ENCODE assay signal across 18 cellular contexts in the genomic region with DNA sequence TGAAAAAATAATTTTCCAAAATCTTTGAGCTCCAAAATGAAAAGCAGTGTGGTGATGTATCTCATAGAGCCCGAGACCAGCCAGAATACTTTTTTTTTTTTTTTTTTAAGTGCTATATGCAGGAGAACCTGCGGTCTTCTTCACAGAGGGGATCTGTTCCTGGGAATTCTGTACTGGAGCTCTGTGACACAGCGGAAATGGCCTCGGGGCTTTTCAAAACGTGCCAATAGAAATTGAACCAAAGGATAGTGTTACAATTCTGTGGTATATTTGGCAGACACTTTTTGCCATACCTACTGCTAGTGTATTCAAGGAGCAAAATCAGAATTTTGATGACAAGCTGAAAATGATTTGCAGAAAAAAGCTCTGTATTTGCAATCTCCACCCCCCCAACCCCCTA.
"Had no signal": no experiment of that assay in that cellular context is flagged by ENCODE, and none has a peak within 500 bp of the region (broad histone marks: within the 10 kb centered on the region; RNA-seq: fewer than 3 reads in every experiment).

No MANE protein-coding gene starts in this region.

- H3K36me3 ChIP-seq: heart left ventricle, neutrophil, spleen, transverse colon had no signal

- H3K4me3 ChIP-seq: coronary artery, heart left ventricle, mucosa of descending colon, spleen, testis, transverse colon had no signal

- H3K27me3 ChIP-seq: heart left ventricle, neutrophil, spleen, testis, transverse colon had no signal

- ATAC-seq: heart left ventricle; mucosa of descending colon; naive thymus-derived CD8-positive, alpha-beta T cell; sciatic nerve; stimulated activated memory B cell treated with anti-CD40 and anti-IgM and Interleukin-4, amounts not matched to agents 10 μg/mL and 1 μg/mL and 100 μg/mL, for 72 hours; stimulated activated naive CD8-positive, alpha-beta T cell treated with anti-CD3 and anti-CD28 coated beads, Interleukin-15, amount 100 ng/mL, for 72 hours had no signal

- H3K27ac ChIP-seq: coronary artery, heart left ventricle, neutrophil, spleen, testis, transverse colon had no signal

- DNase-seq: effector CD4-positive, alpha-beta T cell; endodermal cell; heart left ventricle; hippocampal formation; kidney glomerular epithelial cell; mucosa of descending colon; naive thymus-derived CD8-positive, alpha-beta T cell; spleen; stimulated activated CD4-positive, alpha-beta T cell treated with anti-CD3 and anti-CD28 coated beads, Interleukin-15, amount 100 ng/mL, for 24 hours; stimulated activated CD4-positive, alpha-beta T cell treated with anti-CD3 and anti-CD28 coated beads, Interleukin-1b, Interleukin-23, amount 100 ng/mL, for 48 hours; stimulated activated CD4-positive, alpha-beta T cell treated with anti-CD3 and anti-CD28 coated beads, Interleukin-4, amount 100 ng/mL, for 24 hours; stimulated activated naive CD8-positive, alpha-beta T cell treated with anti-CD3 and anti-CD28 coated beads, Interleukin-15, amount 100 ng/mL, for 72 hours; testis; transverse colon had no signal

- H3K4me1 ChIP-seq: heart left ventricle, spleen, testis, transverse colon had no signal

- H3K9me3 ChIP-seq: mucosa of descending colon, neutrophil, testis, transverse colon had no signal
